In genomic region chr16:66548868-66549267, GRCh38 we compare ENCODE assay signal across 7 cellular contexts. TPM values are rescaled to one million over a fixed set of nuclear protein-coding genes. Genes with fewer than 3 reads are reported as not detected.
ATAC-seq lines count a peak whose summit lies in the region.

No MANE protein-coding gene starts in this region.

- peaks cover 3 to 66% (median 61%) of the 10 kb centered on the region in 5 donors for H3K4me1 ChIP-seq in subcutaneous abdominal adipose tissue (ENCODE audit: control insufficient read depth in 5 of 5, insufficient read depth in 5 of 5, low read length in 5 of 5)

- peak overlapping the region; percentile 49 to 90 (median 84) for H3K4me3 ChIP-seq in subcutaneous abdominal adipose tissue (ENCODE audit: low read depth in 1 of 5, low read length in 5 of 5)

- ATAC-seq in GM18861 (IDR thresholded peaks at IDR 0.05; ENCODE audit: unreplicated experiment) (no peak), GM18520 (IDR thresholded peaks at IDR 0.05; ENCODE audit: unreplicated experiment) (no peak), GM21786 (IDR thresholded peaks at IDR 0.05; ENCODE audit: unreplicated experiment) (no peak)

- H3K9ac ChIP-seq in subcutaneous abdominal adipose tissue (ENCODE audit: low read length in 5 of 5), result peak overlapping the region in 4 of 5 donors; percentile 71 to 91 (median 85)

- H3K9me3 ChIP-seq in KOPT-K1 (ENCODE audit: insufficient read depth, low read length, poor library complexity, severe bottlenecking) (no peaks in the 10 kb centered on the region), subcutaneous abdominal adipose tissue (ENCODE audit: control insufficient read depth in 5 of 5, low read length in 5 of 5) (no peaks in the 10 kb centered on the region)

- H3K36me3 ChIP-seq in KOPT-K1 (ENCODE audit: insufficient read depth, low read length) (0 out of 2 replicates have a peak, but pooled peaks cover under 1% of the 10 kb centered on the region), subcutaneous abdominal adipose tissue (ENCODE audit: control insufficient read depth in 5 of 5, insufficient read depth in 5 of 5, low read length in 5 of 5) (peaks cover 0 to 23% (median 12%) of the 10 kb centered on the region in 5 donors)

- 47 to 74% (median 48%) methylated on average over 9 of the region's 9 CpGs for WGBS in adipose tissue, 3 donors

- H3K27me3 ChIP-seq in layer of hippocampus (ENCODE audit: control insufficient read depth, insufficient read depth, low read length) (no peaks in the 10 kb centered on the region), subcutaneous abdominal adipose tissue (ENCODE audit: control insufficient read depth in 5 of 5, insufficient read depth in 4 of 5, low read length in 5 of 5) (no peaks in the 10 kb centered on the region)

- H3K27ac ChIP-seq in KOPT-K1 (ENCODE audit: low read depth, low read length, poor library complexity, severe bottlenecking) (peak overlapping the region; percentile 98), adipose tissue (ENCODE audit: low read depth, low read length) (peak overlapping the region; percentile 22), layer of hippocampus (ENCODE audit: low read depth, low read length) (peak overlapping the region; percentile 91), subcutaneous abdominal adipose tissue (ENCODE audit: low read depth, low read length) (peak overlapping the region; percentile 88)

RNA-seq across cellular contexts. Expression of gene TK2, which starts 1.1 kb away (rescaled TPM):
- 10 to 100 TPM; 15.7 to 38.8 (median 37.2) TPM for polyA plus RNA-seq in adipose tissue

RNA-seq across cellular contexts. Expression of gene CKLF, which starts 3.5 kb away (rescaled TPM):
- 10 to 100 TPM; 18.7 to 60.9 (median 46.2) TPM for polyA plus RNA-seq in adipose tissue

RNA-seq across cellular contexts. Expression of gene CMTM1, which starts 17.4 kb away (rescaled TPM):
- polyA plus RNA-seq in adipose tissue, result under 1 TPM; 0.21 to 0.67 (median 0.45) TPM

RNA-seq across cellular contexts. Expression of gene CMTM2, which starts 30.4 kb away (rescaled TPM):
- polyA plus RNA-seq in adipose tissue, result 1 to 10 TPM in 2 of 3 donors, under 1 TPM in 1; 0.16 to 8.0 (median 3.8) TPM

RNA-seq across cellular contexts. Expression of gene CMTM3, which starts 55.6 kb away (rescaled TPM):
- 10 to 100 TPM in 2 of 3 donors, 1 to 10 TPM in 1; 5.4 to 59.5 (median 31.5) TPM for polyA plus RNA-seq in adipose tissue

Comparison
In these comparisons a context has a peak if more than half of its experiments do, and no peak if none do; other contexts are left out.
1. H3K27ac ChIP-seq: peak in every context shown above with its lines; median percentile 98 in KOPT-K1; 91 in layer of hippocampus; 88 in subcutaneous abdominal adipose tissue; 22 in adipose tissue.